ENCODE assay signal across 19 cellular contexts in the genomic region with DNA sequence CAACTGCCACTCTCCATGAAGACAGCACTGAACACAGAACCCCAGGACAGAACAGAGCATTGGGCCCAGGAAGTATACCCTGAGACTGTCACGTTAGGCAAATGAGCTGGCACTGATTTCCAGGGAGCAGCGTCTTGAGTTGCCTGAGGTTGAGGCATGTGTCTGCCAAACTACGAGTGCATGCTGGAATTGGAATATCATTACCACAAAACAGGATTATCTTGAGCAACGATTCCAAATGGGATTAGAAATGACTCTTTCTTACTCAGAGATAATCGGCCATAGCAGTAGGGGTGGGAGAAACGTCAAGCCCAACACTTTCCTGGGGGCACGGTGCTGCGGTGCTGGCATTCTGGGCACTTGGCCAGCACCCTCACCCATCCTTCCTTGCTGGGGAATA.
"Had no signal": no experiment of that assay in that cellular context is flagged by ENCODE, and none has a peak within 500 bp of the region (broad histone marks: within the 10 kb centered on the region; RNA-seq: fewer than 3 reads in every experiment).

No MANE protein-coding gene starts in this region.

- H3K27ac ChIP-seq: heart left ventricle, neutrophil, psoas muscle, spleen, thoracic aorta, transverse colon had no signal

- H3K27ac Mint-ChIP-seq: dendritic cell treated with granulocyte-macrophage colony-stimulating factor and Interleukin-4, amounts not matched to agents 40 ng/mL and 50 ng/mL, for 4 days; stimulated activated naive B cell treated with anti-CD40 and anti-IgM and Interleukin-4, amounts not matched to agents 10 μg/mL and 1 μg/mL and 100 μg/mL, for 72 hours; stimulated activated naive CD8-positive, alpha-beta T cell treated with anti-CD3 and anti-CD28 coated beads, Interleukin-15, amount 100 ng/mL, for 72 hours had no signal

- ATAC-seq: heart left ventricle; left lobe of liver; mucosa of descending colon; naive thymus-derived CD8-positive, alpha-beta T cell; psoas muscle; sciatic nerve; stimulated activated naive B cell treated with anti-CD40 and anti-IgM and Interleukin-4, amounts not matched to agents 10 μg/mL and 1 μg/mL and 100 μg/mL, for 72 hours; stimulated activated naive CD8-positive, alpha-beta T cell treated with anti-CD3 and anti-CD28 coated beads, Interleukin-15, amount 100 ng/mL, for 72 hours had no signal

- H3K9me3 ChIP-seq: heart left ventricle, mucosa of descending colon, neutrophil, psoas muscle, spleen, thoracic aorta, transverse colon had no signal

- H3K27me3 Mint-ChIP-seq: naive thymus-derived CD8-positive, alpha-beta T cell; stimulated activated naive B cell treated with anti-CD40 and anti-IgM and Interleukin-4, amounts not matched to agents 10 μg/mL and 1 μg/mL and 100 μg/mL, for 72 hours; stimulated activated naive CD8-positive, alpha-beta T cell treated with anti-CD3 and anti-CD28 coated beads, Interleukin-15, amount 100 ng/mL, for 72 hours had no signal

- H3K27me3 ChIP-seq: heart left ventricle, neutrophil, spleen, transverse colon had no signal

- H3K4me1 ChIP-seq: psoas muscle, transverse colon had no signal

- H3K4me3 ChIP-seq: heart left ventricle, mucosa of descending colon, psoas muscle, spleen, thoracic aorta, transverse colon had no signal

- H3K36me3 ChIP-seq: heart left ventricle, transverse colon had no signal

- H3K4me3 Mint-ChIP-seq: dendritic cell treated with granulocyte-macrophage colony-stimulating factor and Interleukin-4, amounts not matched to agents 40 ng/mL and 50 ng/mL, for 4 days; naive thymus-derived CD8-positive, alpha-beta T cell; stimulated activated naive B cell treated with anti-CD40 and anti-IgM and Interleukin-4, amounts not matched to agents 10 μg/mL and 1 μg/mL and 100 μg/mL, for 72 hours; stimulated activated naive CD8-positive, alpha-beta T cell treated with anti-CD3 and anti-CD28 coated beads, Interleukin-15, amount 100 ng/mL, for 72 hours had no signal

- H3K9me3 Mint-ChIP-seq: dendritic cell treated with granulocyte-macrophage colony-stimulating factor and Interleukin-4, amounts not matched to agents 40 ng/mL and 50 ng/mL, for 4 days; naive thymus-derived CD8-positive, alpha-beta T cell; stimulated activated naive B cell treated with anti-CD40 and anti-IgM and Interleukin-4, amounts not matched to agents 10 μg/mL and 1 μg/mL and 100 μg/mL, for 72 hours; stimulated activated naive CD8-positive, alpha-beta T cell treated with anti-CD3 and anti-CD28 coated beads, Interleukin-15, amount 100 ng/mL, for 72 hours had no signal

- DNase-seq: erythroblast; heart left ventricle; hypothalamus; mucosa of descending colon; psoas muscle; retina; spleen; stimulated activated CD4-positive, alpha-beta T cell treated with anti-CD3 and anti-CD28 coated beads, Interleukin-15, amount 100 ng/mL, for 24 hours; stimulated activated CD4-positive, alpha-beta T cell treated with anti-CD3 and anti-CD28 coated beads, Interleukin-1b, Interleukin-23, amount 100 ng/mL, for 48 hours; stimulated activated CD4-positive, alpha-beta T cell treated with anti-CD3 and anti-CD28 coated beads, Interleukin-4, amount 100 ng/mL, for 24 hours; stimulated activated naive B cell treated with anti-CD40 and anti-IgM and Interleukin-4, amounts not matched to agents 10 μg/mL and 1 μg/mL and 100 μg/mL, for 72 hours; stimulated activated naive CD8-positive, alpha-beta T cell treated with anti-CD3 and anti-CD28 coated beads, Interleukin-15, amount 100 ng/mL, for 72 hours; transverse colon had no signal
